In genomic region chr15:74958908-74959642, GRCh38 we compare ENCODE assay signal across 8 cellular contexts. TPM values are rescaled to one million over a fixed set of nuclear protein-coding genes. Genes with fewer than 3 reads are reported as not detected.
DNase-seq lines count a peak whose midpoint lies in the region; TF ChIP-seq lines count a peak whose summit lies in the region.

No MANE protein-coding gene starts in this region.

- no peaks in the 10 kb centered on the region for H3K79me2 ChIP-seq in trophoblast cell (ENCODE audit: control insufficient read depth, insufficient read depth, low read length, poor library complexity)

- no peak overlapping the region for H3K14ac ChIP-seq in trophoblast cell (ENCODE audit: low read length)

- TF ChIP-seq POLR2A in Peyer's patch (IDR thresholded peaks at IDR 0.05) = no peak

- H2BK120ac ChIP-seq in trophoblast cell (ENCODE audit: insufficient read depth, low read length, poor library complexity) = no peak overlapping the region

- H4K91ac ChIP-seq in trophoblast cell (ENCODE audit: low read depth, low read length) = no peak overlapping the region

- no peak overlapping the region for H3K18ac ChIP-seq in trophoblast cell (ENCODE audit: low read length)

- no peaks in the 10 kb centered on the region for H3K9me3 ChIP-seq in Peyer's patch
- H3K9me3 ChIP-seq in trophoblast cell (ENCODE audit: insufficient read depth, low read depth, low read length) = peaks cover 4% of the 10 kb centered on the region

- no peak overlapping the region for H2BK5ac ChIP-seq in trophoblast cell (ENCODE audit: low read depth, low read length, poor library complexity)

- H4K8ac ChIP-seq in trophoblast cell (ENCODE audit: low read depth, low read length) = no peak overlapping the region

- H3K4me1 ChIP-seq in Peyer's patch (peaks cover 0 to 39% (median 26%) of the 10 kb centered on the region in 4 donors), trophoblast cell (ENCODE audit: control insufficient read depth in 1 of 2, insufficient read depth in 2 of 2, low read length in 2 of 2) (peaks cover 13 to 14% of the 10 kb centered on the region in 2 experiments)

- H3K27me3 ChIP-seq in Peyer's patch = no peaks in the 10 kb centered on the region
- H3K27me3 ChIP-seq in trophoblast cell (ENCODE audit: insufficient read depth, low read length) = peaks cover 55% of the 10 kb centered on the region

- TF ChIP-seq CTCF in Peyer's patch (IDR thresholded peaks at IDR 0.05) (no peak), fibroblast of the aortic adventitia (IDR thresholded peaks at IDR 0.05; ENCODE audit: insufficient read depth, low read length) (no peak)

- peak overlapping the region; percentile 16 for H3K4me2 ChIP-seq in trophoblast cell (ENCODE audit: low read length)

- H3K27ac ChIP-seq in Peyer's patch (peak overlapping the region in 3 of 4 donors; percentile 56 to 90 (median 88)), trophoblast cell (ENCODE audit: low read depth, low read length) (no peak overlapping the region)

- H3K4ac ChIP-seq in trophoblast cell (ENCODE audit: low read depth, low read length) = no peak overlapping the region

- H3K23ac ChIP-seq in trophoblast cell (ENCODE audit: low read length) = no peak overlapping the region

- H3K9ac ChIP-seq in trophoblast cell (ENCODE audit: low read length) = no peak overlapping the region

- H2AFZ ChIP-seq in trophoblast cell (ENCODE audit: insufficient read depth, low read length, poor library complexity) = no peak overlapping the region

- H4K12ac ChIP-seq in trophoblast cell (ENCODE audit: low read depth, low read length) = no peak overlapping the region

- no peak overlapping the region for H2AK5ac ChIP-seq in trophoblast cell (ENCODE audit: low read length)

- no peak overlapping the region for H2BK12ac ChIP-seq in trophoblast cell (ENCODE audit: low read length)

- H3K4me3 ChIP-seq in Peyer's patch (peak overlapping the region; percentile 2 to 73 (median 54)), fibroblast of the aortic adventitia (ENCODE audit: low read depth, low read length) (peak overlapping the region; percentile 57), trophoblast cell (ENCODE audit: low read depth, low read length) (no peak overlapping the region)

- no peaks in the 10 kb centered on the region for H3K79me1 ChIP-seq in trophoblast cell (ENCODE audit: low read length)

- H3K36me3 ChIP-seq in Peyer's patch (no peaks in the 10 kb centered on the region), trophoblast cell (ENCODE audit: control insufficient read depth in 1 of 2, insufficient read depth in 2 of 2, low read length in 2 of 2) (no peaks in the 10 kb centered on the region)

- DNase-seq in COLO668 (lab: John Stamatoyannopoulos, UW; ENCODE audit: unreplicated experiment) (peak; percentile 9), Peyer's patch (no peak), fibroblast of the aortic adventitia (ENCODE audit: low read depth) (no peak), trophoblast cell (no peak), DMS 273 treated with DMSO at 0.1 percent for 48 hours (lab: John Stamatoyannopoulos, UW) (no peak), medulla oblongata (ENCODE audit: extremely low spot score) (no peak)
- no peak for DNase-seq in stimulated activated CD4-positive, alpha-beta T cell treated with anti-CD3 and anti-CD28 coated beads, Interleukin-1b, Interleukin-23, amount 100 ng/mL, for 48 hours
- DNase-seq in activated naive CD4-positive, alpha-beta T cell treated with Interleukin-2 at 50 U/mL for 16 hours = no peak

- no CpG with 5 or more reads among the region's 51 CpGs for WGBS in trophoblast cell (ENCODE audit: extremely low coverage, insufficient coverage, insufficient read length)

RNA-seq across cellular contexts. Expression of gene RPP25, which starts 2.5 kb away (rescaled TPM):
- total RNA-seq in Peyer's patch (10 to 100 TPM in 2 of 4 donors, 1 to 10 TPM in 2; 7.4 to 15.3 (median 9.5) TPM), fibroblast of the aortic adventitia (ENCODE audit: low replicate concordance) (4.1 and 8.8 TPM in 2 replicates)
- polyA plus RNA-seq in trophoblast cell (2013) = 0.19 and 0.22 TPM in 2 replicates

RNA-seq across cellular contexts. Expression of gene COX5A, which starts 21.2 kb away (rescaled TPM):
- 100 to 1,000 TPM in 3 of 4 donors, 10 to 100 TPM in 1; 59.4 to 326 (median 195) TPM for total RNA-seq in Peyer's patch
- 5.3 and 63.0 TPM in 2 replicates for total RNA-seq in fibroblast of the aortic adventitia (ENCODE audit: low replicate concordance)
- 295 and 305 TPM in 2 replicates for polyA plus RNA-seq in trophoblast cell (2013)

RNA-seq across cellular contexts. Expression of gene SCAMP5, which starts 36.3 kb away (rescaled TPM):
- 10 to 100 TPM in 3 of 4 donors, 1 to 10 TPM in 1; 5.0 to 78.1 (median 53.4) TPM for total RNA-seq in Peyer's patch
- total RNA-seq in fibroblast of the aortic adventitia (ENCODE audit: low replicate concordance) = 1.1 and 2.2 TPM in 2 replicates
- 3.7 and 4.3 TPM in 2 replicates for polyA plus RNA-seq in trophoblast cell (2013)

RNA-seq across cellular contexts. Expression of gene FAM219B, which starts 52.4 kb away (rescaled TPM):
- total RNA-seq in Peyer's patch = 10 to 100 TPM; 48.7 to 76.5 (median 57.6) TPM
- total RNA-seq in fibroblast of the aortic adventitia (ENCODE audit: low replicate concordance) = 22.7 and 35.9 TPM in 2 replicates
- 27.1 and 29.6 TPM in 2 replicates for polyA plus RNA-seq in trophoblast cell (2013)
